ENCODE assay signal across 27 cellular contexts in genomic region chr19:31500921-31501320, GRCh38.
"Had no signal": no experiment of that assay in that cellular context is flagged by ENCODE, and none has a peak within 500 bp of the region (broad histone marks: within the 10 kb centered on the region; RNA-seq: fewer than 3 reads in every experiment).

No MANE protein-coding gene starts in this region.

- H3K9me3 Mint-ChIP-seq: immature natural killer cell, natural killer cell, nephron progenitor cell had no signal

- H3K4me1 Mint-ChIP-seq: immature natural killer cell; naive B cell; natural killer cell; nephron progenitor cell; neural progenitor cell; stimulated activated naive B cell treated with anti-CD40 and anti-IgM and Interleukin-4, amounts not matched to agents 10 μg/mL and 1 μg/mL and 100 μg/mL, for 72 hours had no signal

- H3K36me3 Mint-ChIP-seq: immature natural killer cell; naive B cell; natural killer cell; neural progenitor cell; stimulated activated naive B cell treated with anti-CD40 and anti-IgM and Interleukin-4, amounts not matched to agents 10 μg/mL and 1 μg/mL and 100 μg/mL, for 72 hours had no signal

- H3K27ac Mint-ChIP-seq: immature natural killer cell; naive B cell; natural killer cell; nephron progenitor cell; neural progenitor cell; stimulated activated naive B cell treated with anti-CD40 and anti-IgM and Interleukin-4, amounts not matched to agents 10 μg/mL and 1 μg/mL and 100 μg/mL, for 72 hours had no signal

- DNase-seq: heart left ventricle; immature natural killer cell; kidney; left colon; left lung; lower lobe of right lung; mammary epithelial cell; mesenchymal stem cell; naive B cell; natural killer cell; nephron progenitor cell; occipital lobe; ovary; retina; right lobe of liver; stimulated activated CD4-positive, alpha-beta T cell treated with anti-CD3 and anti-CD28 coated beads, Interleukin-12 subunit alpha, Interleukin-12 subunit beta, amount 100 ng/mL, for 4 hours; stimulated activated CD4-positive, alpha-beta T cell treated with anti-CD3 and anti-CD28 coated beads, Interleukin-15, amount 100 ng/mL, for 24 hours; stimulated activated CD4-positive, alpha-beta T cell treated with anti-CD3 and anti-CD28 coated beads, Interleukin-2, amount 100 ng/mL, for 24 hours; stimulated activated CD4-positive, alpha-beta T cell treated with anti-CD3 and anti-CD28 coated beads, Interleukin-4, amount 100 ng/mL, for 1 hour; stimulated activated naive B cell treated with anti-CD40 and anti-IgM and Interleukin-4, amounts not matched to agents 10 μg/mL and 1 μg/mL and 100 μg/mL, for 72 hours; stimulated activated naive CD8-positive, alpha-beta T cell treated with anti-CD3 and anti-CD28 coated beads, Interleukin-15, Interleukin-2, amounts not matched to agents 100 U/mL and 50 U/mL, for 24 hours; stomach; testis; tibial artery; trophoblast cell; uterus had no signal

- ATAC-seq: heart left ventricle; left colon; left lung; lower lobe of right lung; natural killer cell; right lobe of liver; stimulated activated naive B cell treated with anti-CD40 and anti-IgM and Interleukin-4, amounts not matched to agents 10 μg/mL and 1 μg/mL and 100 μg/mL, for 72 hours; stimulated activated naive CD8-positive, alpha-beta T cell treated with anti-CD3 and anti-CD28 coated beads, Interleukin-15, Interleukin-2, amounts not matched to agents 100 U/mL and 50 U/mL, for 24 hours had no signal

- H3K27me3 Mint-ChIP-seq: naive B cell; stimulated activated naive B cell treated with anti-CD40 and anti-IgM and Interleukin-4, amounts not matched to agents 10 μg/mL and 1 μg/mL and 100 μg/mL, for 72 hours had no signal

- H3K4me3 Mint-ChIP-seq: immature natural killer cell; naive B cell; natural killer cell; nephron progenitor cell; stimulated activated naive B cell treated with anti-CD40 and anti-IgM and Interleukin-4, amounts not matched to agents 10 μg/mL and 1 μg/mL and 100 μg/mL, for 72 hours had no signal
